ENCODE assay signal across 33 cellular contexts in genomic region chr7:119838444-119838843, GRCh38.
DNase-seq lines count a peak whose midpoint lies in the region; ATAC-seq, FAIRE-seq and TF ChIP-seq lines count a peak whose summit lies in the region.
"Had no signal": no experiment of that assay in that cellular context is flagged by ENCODE, and none has a peak within 500 bp of the region (broad histone marks: within the 10 kb centered on the region; RNA-seq: fewer than 3 reads in every experiment).

No MANE protein-coding gene starts in this region.

- H4K5ac ChIP-seq in IMR-90 (ENCODE audit: low read depth, low read length): no peak overlapping the region

- H3K18ac ChIP-seq in IMR-90 (ENCODE audit: low read depth, low read length): no peak overlapping the region

- H3K4me1 ChIP-seq in HepG2 (ENCODE audit: insufficient read depth, low read length) (no peaks in the 10 kb centered on the region), right lobe of liver (no peaks in the 10 kb centered on the region), IMR-90 (ENCODE audit: control insufficient read depth, insufficient read depth, low read length) (no peaks in the 10 kb centered on the region), K562 (replicated peaks in 1 of 2; ENCODE audit: control insufficient read depth in 2 of 2, insufficient read depth in 2 of 2, low read length in 2 of 2) (no peaks in the 10 kb centered on the region; a peak in 2 of 5 replicates)
- H3K4me1 ChIP-seq: A549; BE2C; BLaER1; BLaER1 treated with 17β-estradiol and CSF1 and Interleukin-3, amounts not matched to agents 10 nM and 100 nM; Caco-2 had no signal

- no peak overlapping the region for H4K91ac ChIP-seq in IMR-90 (ENCODE audit: insufficient read depth, low read depth, low read length)

- H3K27me3 ChIP-seq in HepG2 (ENCODE audit: control insufficient read depth in 1 of 2, insufficient read depth in 2 of 2, low read length in 2 of 2) (no peaks in the 10 kb centered on the region), right lobe of liver (no peaks in the 10 kb centered on the region), IMR-90 (ENCODE audit: control insufficient read depth, insufficient read depth, low read length) (no peaks in the 10 kb centered on the region), K562 (ENCODE audit: control insufficient read depth in 2 of 2, insufficient read depth in 2 of 2, low read length in 2 of 2) (no peaks in the 10 kb centered on the region)
- H3K27me3 ChIP-seq: BE2C; BLaER1; BLaER1 treated with 17β-estradiol and CSF1 and Interleukin-3, amounts not matched to agents 10 nM and 100 nM had no signal

- H3K79me2 ChIP-seq in HepG2 (ENCODE audit: insufficient read depth, low read length) (no peaks in the 10 kb centered on the region), K562 (ENCODE audit: control insufficient read depth, insufficient read depth, low read length) (peaks cover 92% of the 10 kb centered on the region)

- BruUV-seq in HepG2 (replicated peaks; lab: Mats Ljungman, UMichigan) (no TSS peak), IMR-90 (replicated peaks; lab: Mats Ljungman, UMichigan) (no TSS peak), K562 (replicated peaks; lab: Mats Ljungman, UMichigan) (no TSS peak)

- no peak overlapping the region for H3K23ac ChIP-seq in IMR-90 (ENCODE audit: low read depth, low read length)

- H3K79me1 ChIP-seq in IMR-90 (ENCODE audit: low read depth in 1 of 2, low read length in 2 of 2): no peaks in the 10 kb centered on the region

- H2BK15ac ChIP-seq in IMR-90 (ENCODE audit: low read depth, low read length): no peak overlapping the region

- H3K9me3 ChIP-seq in HepG2 (ENCODE audit: low read length): peaks cover 23% of the 10 kb centered on the region
- H3K9me3 ChIP-seq in right lobe of liver: no peaks in the 10 kb centered on the region
- peaks cover 3% of the 10 kb centered on the region; the same call in 1 of the 2 replicates for H3K9me3 ChIP-seq in IMR-90 (ENCODE audit: control insufficient read depth, insufficient read depth, low read length)
- H3K9me3 ChIP-seq in K562 (replicated peaks; ENCODE audit: control insufficient read depth, insufficient read depth, low read depth, low read length): no peaks in the 10 kb centered on the region
- H3K9me3 ChIP-seq: A549; BE2C; BLaER1; BLaER1 treated with 17β-estradiol and CSF1 and Interleukin-3, amounts not matched to agents 10 nM and 100 nM; Caco-2 had no signal

- TF ChIP-seq CTCF in HepG2 (CRISPR knock-in tag; IDR thresholded peaks at IDR 0.05) (no peak), right lobe of liver (IDR thresholded peaks at IDR 0.05) (no peak), IMR-90 (conservative IDR thresholded peaks at IDR 0.05; ENCODE audit: low read depth, low read length) (no peak), K562 (IDR thresholded peaks at IDR 0.05 in 2 of 3, conservative IDR thresholded peaks at IDR 0.05 in 1 of 3; ENCODE audit: insufficient read depth in 2 of 3, low read depth in 1 of 3, low read length in 3 of 3) (no peak)

- H3K4me2 ChIP-seq in HepG2 (ENCODE audit: low read depth, low read length) (no peak overlapping the region), IMR-90 (ENCODE audit: low read depth, low read length) (no peak overlapping the region), K562 (ENCODE audit: insufficient read depth, low read length) (no peak overlapping the region)
- H3K4me2 ChIP-seq: A549; BLaER1; BLaER1 treated with 17β-estradiol and CSF1 and Interleukin-3, amounts not matched to agents 10 nM and 100 nM had no signal

- H3K4ac ChIP-seq in IMR-90 (ENCODE audit: low read depth, low read length): no peak overlapping the region

- TF ChIP-seq POLR2A in HepG2 (IDR thresholded peaks at IDR 0.05; ENCODE audit: insufficient read depth in 1 of 2, low read depth in 2 of 2, low read length in 2 of 2) (no peak), right lobe of liver (IDR thresholded peaks at IDR 0.05) (no peak), IMR-90 (IDR thresholded peaks at IDR 0.05; ENCODE audit: low read depth, low read length) (no peak), K562 (conservative IDR thresholded peaks at IDR 0.05) (no peak)

- no peak overlapping the region for H2BK120ac ChIP-seq in IMR-90 (ENCODE audit: low read depth, low read length)

- dilution Hi-C loops in IMR-90 (cut with HindIII; ENCODE audit: low sequenced_read_pairs, unreplicated experiment): no loop called here

- H4K8ac ChIP-seq in IMR-90 (ENCODE audit: low read depth in 2 of 2, low read length in 2 of 2): no peak overlapping the region

- TF ChIP-seq RAD21 in HepG2 (CRISPR knock-in tag; IDR thresholded peaks at IDR 0.05): no peak
- no peak for TF ChIP-seq RAD21 in IMR-90 (IDR thresholded peaks at IDR 0.05; ENCODE audit: low read length)
- no peak for TF ChIP-seq RAD21 in K562 (CRISPR knock-in tag; conservative IDR thresholded peaks at IDR 0.05 in 1 of 2, IDR thresholded peaks at IDR 0.05 in 1 of 2)

- H3K27ac ChIP-seq in HepG2 (ENCODE audit: extremely low read length, insufficient read depth, low read length) (no peak overlapping the region), right lobe of liver (no peak overlapping the region), IMR-90 (ENCODE audit: insufficient read depth, low read length) (no peak overlapping the region), K562 (ENCODE audit: extremely low read depth, low read depth, low read length) (no peak overlapping the region)
- H3K27ac ChIP-seq: 22Rv1; A549; BLaER1; BLaER1 treated with 17β-estradiol and CSF1 and Interleukin-3, amounts not matched to agents 10 nM and 100 nM; C4-2B had no signal

- H4K20me1 ChIP-seq in HepG2 (ENCODE audit: insufficient read depth, low read length) (no peaks in the 10 kb centered on the region), IMR-90 (ENCODE audit: insufficient read depth, low read length) (no peaks in the 10 kb centered on the region), K562 (replicated peaks; ENCODE audit: control insufficient read depth, insufficient read depth, low read length) (peaks cover 6% of the 10 kb centered on the region; the same call in 1 of the 2 replicates)
- H4K20me1 ChIP-seq: BLaER1; BLaER1 treated with 17β-estradiol and CSF1 and Interleukin-3, amounts not matched to agents 10 nM and 100 nM had no signal

- DNase-seq in HepG2 (ENCODE audit: low spot score) (no peak), right lobe of liver (no peak), IMR-90 (no peak), K562 (ENCODE audit: extremely low read depth in 1 of 4, low spot score in 3 of 4) (no peak), NCI-H345 (lab: John Stamatoyannopoulos, UW) (no peak)
- DNase-seq: 8988T; ACHN; AML-193; BE2C; C1 segment of cervical spinal cord; Caco-2; Calu3; CD4-positive, alpha-beta memory T cell; CD4-positive, alpha-beta T cell; CD4-positive, CD25-positive, alpha-beta regulatory T cell; CD8-positive, alpha-beta memory T cell; CD8-positive, alpha-beta T cell; COR-L47; DMS 273 treated with DMSO at 0.1 percent for 48 hours; DMS153; DMS53; DMS79; DMS79 treated with DMSO at 0.1 percent for 48 hours; DND-41; EL had no signal

- H3K36me3 ChIP-seq in HepG2 (replicated peaks in 1 of 2; ENCODE audit: control insufficient read depth in 1 of 2, insufficient read depth in 2 of 2, low read length in 2 of 2): no peaks in the 10 kb centered on the region
- no peaks in the 10 kb centered on the region for H3K36me3 ChIP-seq in right lobe of liver
- H3K36me3 ChIP-seq in IMR-90 (ENCODE audit: control insufficient read depth, insufficient read depth, low read length): no peaks in the 10 kb centered on the region
- peaks cover 20% of the 10 kb centered on the region; the same call in 1 of the 3 replicates for H3K36me3 ChIP-seq in K562 (ENCODE audit: control insufficient read depth, insufficient read depth, low read length)
- H3K36me3 ChIP-seq: BE2C; BLaER1; BLaER1 treated with 17β-estradiol and CSF1 and Interleukin-3, amounts not matched to agents 10 nM and 100 nM had no signal

- H3K9me1 ChIP-seq in IMR-90 (ENCODE audit: insufficient read depth, low read length) (no peaks in the 10 kb centered on the region), K562 (ENCODE audit: control insufficient read depth, insufficient read depth, low read length) (no peaks in the 10 kb centered on the region)

- FAIRE-seq in HepG2 (lab: Jason Lieb, UNC): no peak
- FAIRE-seq in K562 (lab: Jason Lieb, UNC): no peak
- FAIRE-seq: A204.1, A549, D721Med had no signal

- no peak overlapping the region for H3K14ac ChIP-seq in IMR-90 (replicated peaks; ENCODE audit: low read depth, low read length)

- H2BK5ac ChIP-seq in IMR-90 (ENCODE audit: low read depth, low read length, poor library complexity, severe bottlenecking): no peak overlapping the region

- no peak overlapping the region for H2AK5ac ChIP-seq in IMR-90 (ENCODE audit: low read depth, low read length)

- in situ Hi-C loops in HepG2 (cut with HindIII; ENCODE audit: extremely low pct_ligation_motif_present, low pct_unique_long_range_greater_than_20kb) (no loop called here), IMR-90 (cut with MboI; ENCODE audit: low sequenced_read_pairs) (no loop called here), K562 (cut with MboI) (no loop called here)

- H2BK20ac ChIP-seq in IMR-90 (ENCODE audit: low read depth, low read length): no peak overlapping the region

- WGBS in HepG2 (ENCODE audit: low lambda C conversion rate): 18% methylated on average over 6 of the region's 6 CpGs
- 77% methylated on average over 6 of the region's 6 CpGs for WGBS in right lobe of liver (ENCODE audit: insufficient coverage, low coverage, low lambda C conversion rate, missing lambda C conversion rate)
- WGBS in IMR-90 (ENCODE audit: extremely low coverage in 2 of 2, insufficient read length in 1 of 2), 2 experiments: no CpG with 5 or more reads among the region's 6 CpGs
- WGBS in K562 (ENCODE audit: insufficient coverage, low coverage, missing lambda C conversion rate): 54% methylated on average over 6 of the region's 6 CpGs

- no peak for TF ChIP-seq EP300 in HepG2 (IDR thresholded peaks at IDR 0.05; ENCODE audit: low read depth in 2 of 2, low read length in 2 of 2)
- no peak for TF ChIP-seq EP300 in HepG2 (CRISPR knock-in tag; IDR thresholded peaks at IDR 0.05; ENCODE audit: borderline replicate concordance)
- TF ChIP-seq EP300 in K562 (IDR thresholded peaks at IDR 0.05; ENCODE audit: low read length): no peak

- POLR2A ChIA-PET in HepG2 (lab: Yijun Ruan, JAX) (no interaction called here), IMR-90 (lab: Charles Lee; ENCODE audit: unreplicated experiment) (no interaction called here), K562 (lab: Yijun Ruan, JAX) (interaction anchor here (0.7 to 0.9 kb wide), 2 partner anchors 13 to 140 kb away, joined by 3 read pairs; no protein-coding TSS in a partner anchor)

- H3K4me3 ChIP-seq in HepG2 (replicated peaks in 1 of 3; ENCODE audit: insufficient read depth in 1 of 3, low read depth in 2 of 3, low read length in 3 of 3) (no peak overlapping the region), right lobe of liver (no peak overlapping the region), IMR-90 (ENCODE audit: insufficient read depth, low read depth, low read length) (no peak overlapping the region), K562 (no peak overlapping the region)
- H3K4me3 ChIP-seq: A549; BLaER1; BLaER1 treated with 17β-estradiol and CSF1 and Interleukin-3, amounts not matched to agents 10 nM and 100 nM had no signal

- no peak overlapping the region for H3K9ac ChIP-seq in HepG2 (ENCODE audit: insufficient read depth, low read depth, low read length)
- H3K9ac ChIP-seq in IMR-90 (ENCODE audit: low read depth, low read length): no peak overlapping the region
- no peak overlapping the region for H3K9ac ChIP-seq in K562 (ENCODE audit: insufficient read depth in 1 of 2, low read depth in 2 of 2, low read length in 2 of 2)
- H3K9ac ChIP-seq: BLaER1; BLaER1 treated with 17β-estradiol and CSF1 and Interleukin-3, amounts not matched to agents 10 nM and 100 nM had no signal

- H3K56ac ChIP-seq in IMR-90 (ENCODE audit: extremely low read depth, insufficient read depth, low read length): no peak overlapping the region

- no peak overlapping the region for H2AK9ac ChIP-seq in IMR-90 (replicated peaks; ENCODE audit: low read depth, low read length, poor library complexity)

- intact Hi-C loops in HepG2 (cut with micrococcal nuclease; ENCODE audit: unreplicated experiment) (no loop called here), right lobe of liver (cut with DNase I) (no loop called here), IMR-90 (cut with micrococcal nuclease) (no loop called here), K562 (cut with micrococcal nuclease) (no loop called here)

- ATAC-seq in HepG2 (no peak), right lobe of liver (no peak), IMR-90 (ENCODE audit: low read depth) (no peak), K562 (no peak; the same call in 2 of the 3 replicates), GM18498 (IDR thresholded peaks at IDR 0.05; ENCODE audit: unreplicated experiment) (no peak)
- ATAC-seq: A549; CD8-positive, alpha-beta T cell had no signal

- H2AFZ ChIP-seq in HepG2 (ENCODE audit: low read length) (no peak overlapping the region), IMR-90 (replicated peaks; ENCODE audit: low read length, poor library complexity) (no peak overlapping the region), K562 (ENCODE audit: low read depth, low read length) (no peak overlapping the region)

- CTCF ChIA-PET in HepG2 (lab: Yijun Ruan, JAX; ENCODE audit: low intra/inter-chr PET ratio, low total read pairs): no interaction called here
- CTCF ChIA-PET in IMR-90 (lab: Yijun Ruan, JAX): no interaction called here
- CTCF ChIA-PET in K562 (lab: Yijun Ruan, JAX; ENCODE audit: low intra/inter-chr PET ratio): interaction anchor here (0.5 kb wide), 1 partner anchor 24 kb away, joined by 3 read pairs; no protein-coding TSS in a partner anchor

Comparison
In these comparisons a context has a peak if more than half of its experiments do, and no peak if none do; other contexts are left out.
1. Of the 241 proteins assayed by ChIP-seq in both HepG2 and K562: peak only in HepG2: none; only in K562: none; in both: CEBPB; in neither: 238; mixed calls (peak in some experiments, not most) for 2.